Comparison of ENCODE assay signal across 1 cellular context in genomic region chr7:152673902-152674301, GRCh38.
TF ChIP-seq lines count a peak whose summit lies in the region.

No MANE protein-coding gene starts in this region.

TF ChIP-seq in WTC11, 78 proteins besides CTCF, POLR2A, EP300 and RAD21 (continued from another document):
- TF ChIP-seq ELF4 (CRISPR knock-in tag; IDR thresholded peaks at IDR 0.05; ENCODE audit: low read depth) (no peak), GTF2I (CRISPR knock-in tag; conservative IDR thresholded peaks at IDR 0.05) (no peak), AFF4 (CRISPR knock-in tag; IDR thresholded peaks at IDR 0.05; ENCODE audit: borderline replicate concordance) (no peak), FOXK1 (CRISPR knock-in tag; IDR thresholded peaks at IDR 0.05) (no peak), ATF3 (CRISPR knock-in tag; conservative IDR thresholded peaks at IDR 0.05) (no peak), ESRRA (CRISPR knock-in tag; IDR thresholded peaks at IDR 0.05; ENCODE audit: borderline replicate concordance) (no peak), TCF7 (CRISPR knock-in tag; IDR thresholded peaks at IDR 0.05; ENCODE audit: low read depth) (no peak), RELA (CRISPR knock-in tag; IDR thresholded peaks at IDR 0.05; ENCODE audit: borderline replicate concordance) (no peak), ZNF512 (CRISPR knock-in tag; IDR thresholded peaks at IDR 0.05; ENCODE audit: borderline replicate concordance) (no peak), SMAD3 (CRISPR knock-in tag; IDR thresholded peaks at IDR 0.05; ENCODE audit: borderline replicate concordance) (no peak), FOXJ3 (CRISPR knock-in tag; IDR thresholded peaks at IDR 0.05; ENCODE audit: borderline replicate concordance) (no peak), ATF6 (CRISPR knock-in tag; IDR thresholded peaks at IDR 0.05) (no peak)
